In the genomic region with DNA sequence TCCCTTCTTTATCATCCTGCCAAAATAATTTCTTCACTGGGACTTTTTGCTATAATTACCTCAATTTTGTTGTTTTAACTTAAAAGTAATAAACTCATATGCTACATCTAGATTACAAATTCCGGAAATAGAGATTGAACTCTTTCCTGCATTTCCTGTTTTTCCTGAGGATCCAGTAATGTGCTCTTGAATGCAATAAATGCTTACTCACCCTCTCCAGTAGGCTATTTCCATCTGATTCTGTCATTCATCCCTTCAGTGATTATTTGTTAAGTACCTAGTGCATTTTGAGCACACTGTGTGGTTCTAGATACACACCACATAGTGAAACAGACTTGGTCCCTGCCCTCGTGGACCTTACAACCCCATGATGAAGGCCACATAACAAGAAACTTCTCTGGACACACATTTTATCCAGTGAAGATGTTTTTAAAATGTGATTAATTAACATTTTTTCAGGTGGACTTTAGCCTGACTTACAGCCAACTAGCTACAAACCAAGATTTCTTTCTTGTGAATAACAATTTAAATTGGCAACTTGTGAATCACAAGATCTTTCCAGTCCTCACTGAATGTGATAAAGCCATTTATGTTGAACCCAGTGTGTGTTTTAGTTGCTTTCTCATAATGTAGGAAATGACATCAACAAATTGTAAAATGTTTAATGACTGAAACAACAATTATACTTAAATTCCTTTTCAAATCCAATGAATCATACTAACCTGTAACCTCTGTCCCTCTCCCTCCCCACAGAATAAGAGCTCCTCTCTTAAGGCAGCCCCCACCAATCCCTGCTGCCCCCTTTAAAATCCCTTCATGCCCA, we compare ENCODE assay signal across 16 cellular contexts.
DNase-seq lines count a peak whose midpoint lies in the region; ATAC-seq, FAIRE-seq and TF ChIP-seq lines count a peak whose summit lies in the region.
"Had no signal": no experiment of that assay in that cellular context is flagged by ENCODE, and none has a peak within 500 bp of the region (broad histone marks: within the 10 kb centered on the region; RNA-seq: fewer than 3 reads in every experiment).

No MANE protein-coding gene starts in this region.

- DNase-seq in HTR-8/SVneo (ENCODE audit: insufficient read length, low spot score) (peak; percentile 19), astrocyte of the spinal cord (ENCODE audit: low read depth, low spot score) (peak; percentile 42), lower lobe of right lung (no peak), GM19240 (ENCODE audit: insufficient read length, low spot score) (no peak), amniotic stem cell (lab: John Stamatoyannopoulos, UW) (no peak)
- DNase-seq in activated CD4-positive, alpha-beta T cell treated with anti-CD3 and anti-CD28 coated beads for 48 hours: no peak
- DNase-seq: activated CD8-positive, alpha-beta memory T cell treated with anti-CD3 and anti-CD28 coated beads, Interleukin-2, amount 10 ng/mL, durations not matched to agents 7 days and 5 days; endodermal cell; naive B cell; NCI-H1930; sigmoid colon had no signal

- H3K4me1 ChIP-seq in ACC112 (ENCODE audit: control insufficient read depth, insufficient read depth, low read length, unreplicated experiment) (peaks cover 63% of the 10 kb centered on the region), lower lobe of right lung (no peaks in the 10 kb centered on the region)

- peak overlapping the region; percentile 84 for H3K27ac ChIP-seq in ACC112 (ENCODE audit: low read depth, low read length)
- H3K27ac ChIP-seq in lower lobe of right lung: no peak overlapping the region
- H3K27ac ChIP-seq: sigmoid colon, tibial nerve had no signal

- TF ChIP-seq CTCF in astrocyte of the spinal cord (IDR thresholded peaks at IDR 0.05; ENCODE audit: low read depth, low read length) (no peak), lower lobe of right lung (IDR thresholded peaks at IDR 0.05) (no peak)

- no peaks in the 10 kb centered on the region for H3K79me2 ChIP-seq in ACC112 (ENCODE audit: control insufficient read depth, insufficient read depth, low read length, unreplicated experiment)

- no peaks in the 10 kb centered on the region for H3K27me3 ChIP-seq in ACC112 (ENCODE audit: insufficient read depth, low read length)
- H3K27me3 ChIP-seq in lower lobe of right lung (ENCODE audit: low read depth): no peaks in the 10 kb centered on the region
- H3K27me3 ChIP-seq: sigmoid colon, tibial nerve had no signal

- peak overlapping the region; percentile 56 for H2AFZ ChIP-seq in ACC112 (ENCODE audit: low read length, unreplicated experiment)

- intact Hi-C loops in lower lobe of right lung (cut with DNase I): no loop called here

- H3K36me3 ChIP-seq in ACC112 (ENCODE audit: insufficient read depth, low read length) (no peaks in the 10 kb centered on the region), lower lobe of right lung (no peaks in the 10 kb centered on the region)
- H3K36me3 ChIP-seq: sigmoid colon, tibial nerve had no signal

- in situ Hi-C loops in astrocyte of the spinal cord (cut with HindIII; ENCODE audit: low sequenced_read_pairs): no loop called here

- H3K4me3 ChIP-seq in ACC112 (ENCODE audit: low read depth, low read length): peak overlapping the region; percentile 47; the same call in 1 of the 2 replicates
- H3K4me3 ChIP-seq in astrocyte of the spinal cord (ENCODE audit: low read depth, low read length): no peak overlapping the region
- no peak overlapping the region for H3K4me3 ChIP-seq in lower lobe of right lung
- H3K4me3 ChIP-seq: sigmoid colon, tibial nerve had no signal

- no peaks in the 10 kb centered on the region for H3K9me3 ChIP-seq in lower lobe of right lung
- H3K9me3 ChIP-seq: sigmoid colon, tibial nerve had no signal

- peak; percentile 51 for FAIRE-seq in HTR-8/SVneo (lab: Jason Lieb, UNC)
- FAIRE-seq: G401.6, HepG2 had no signal

- ATAC-seq in lower lobe of right lung (peak; percentile 59 to 67), GM21737 (IDR thresholded peaks at IDR 0.05; ENCODE audit: unreplicated experiment) (no peak)
- ATAC-seq: activated CD8-positive, alpha-beta memory T cell treated with anti-CD3 and anti-CD28 coated beads, Interleukin-2, amount 10 ng/mL, durations not matched to agents 7 days and 5 days; HepG2 had no signal

Comparison
In these comparisons a context has a peak if more than half of its experiments do, and no peak if none do; other contexts are left out.
1. DNase-seq: peak in HTR-8/SVneo (single experiment) and astrocyte of the spinal cord (single experiment); none in lower lobe of right lung (single experiment), GM19240 (single experiment), amniotic stem cell (single experiment) and activated CD4-positive, alpha-beta T cell treated with anti-CD3 and anti-CD28 coated beads for 48 hours (single experiment).